12 cellular contexts compared by ENCODE assay signal in the genomic region with DNA sequence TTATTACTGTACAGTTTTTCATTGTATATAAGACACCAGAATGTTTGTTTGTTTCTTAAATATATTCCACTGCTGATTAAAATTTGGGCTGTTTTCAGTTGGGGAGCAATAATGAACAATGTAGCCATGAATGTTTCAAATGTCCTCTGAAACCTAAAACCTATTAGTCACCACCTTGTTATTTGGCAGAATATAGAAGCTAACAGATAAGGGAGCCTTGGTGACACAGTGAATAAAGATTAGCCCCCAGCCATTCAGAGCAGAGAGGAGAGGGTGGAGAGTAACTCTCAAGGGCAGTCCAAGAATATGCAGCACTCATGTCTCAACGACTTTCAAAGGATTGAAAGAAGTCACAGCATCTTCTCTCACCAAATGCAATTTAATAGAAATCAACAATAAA. TPM values are rescaled to one million over a fixed set of nuclear protein-coding genes. Genes with fewer than 3 reads are reported as not detected.
DNase-seq lines count a peak whose midpoint lies in the region; ATAC-seq and TF ChIP-seq lines count a peak whose summit lies in the region.
"Had no signal": no experiment of that assay in that cellular context is flagged by ENCODE, and none has a peak within 500 bp of the region (broad histone marks: within the 10 kb centered on the region; RNA-seq: fewer than 3 reads in every experiment).

No MANE protein-coding gene starts in this region.

- peaks cover 29% of the 10 kb centered on the region for H3K27me3 Mint-ChIP-seq in activated CD8-positive, alpha-beta T cell treated with anti-CD3 and anti-CD28 coated beads for 36 hours

- no peak for ATAC-seq in activated CD8-positive, alpha-beta T cell treated with anti-CD3 and anti-CD28 coated beads for 36 hours
- ATAC-seq in HG03108 (IDR thresholded peaks at IDR 0.05; ENCODE audit: unreplicated experiment) (no peak), HG03439 (IDR thresholded peaks at IDR 0.05; ENCODE audit: unreplicated experiment) (no peak)

- POLR2A ChIA-PET in activated CD8-positive, alpha-beta T cell treated with anti-CD3 and anti-CD28 coated beads for 36 hours (lab: Charles Lee): no interaction called here

- peaks cover 14% of the 10 kb centered on the region for H3K4me1 Mint-ChIP-seq in activated CD8-positive, alpha-beta T cell treated with anti-CD3 and anti-CD28 coated beads for 36 hours (ENCODE audit: low read depth)

- H3K4me3 Mint-ChIP-seq in activated CD8-positive, alpha-beta T cell treated with anti-CD3 and anti-CD28 coated beads for 36 hours: no peak overlapping the region
- H3K4me3 Mint-ChIP-seq: activated T-helper 1 cell treated with anti-CD3 and anti-CD28 coated beads, Interleukin-12 subunit alpha, Interleukin-12 subunit beta, Interleukin-2, Interleukin-4 antibody, amounts not matched to agents 30 ng/mL and 10 ng/mL and 1 ng/mL, durations not matched to agents 14 hours and 24 hours and 36 hours; naive B cell had no signal

- peak; percentile 42 for DNase-seq in ACHN
- DNase-seq in HuH-7 (ENCODE audit: low spot score): peak; percentile 6
- peak; percentile 77 for DNase-seq in amniotic stem cell (lab: John Stamatoyannopoulos, UW)
- peak; percentile 72 for DNase-seq in islet precursor cell
- no peak for DNase-seq in activated CD8-positive, alpha-beta T cell treated with anti-CD3 and anti-CD28 coated beads for 36 hours
- DNase-seq in activated CD4-positive, alpha-beta T cell treated with anti-CD3 and anti-CD28 coated beads for 48 hours: no peak
- DNase-seq: MV-4-11, naive B cell had no signal

- intact Hi-C loops in activated CD8-positive, alpha-beta T cell treated with anti-CD3 and anti-CD28 coated beads for 36 hours (cut with micrococcal nuclease): no loop called here

- CTCF ChIA-PET in activated CD8-positive, alpha-beta T cell treated with anti-CD3 and anti-CD28 coated beads for 36 hours (lab: Charles Lee): interaction anchor here (1.7 kb wide), 1 partner anchor 10 kb away, joined by 5 read pairs; no protein-coding TSS in a partner anchor

- H3K9me3 Mint-ChIP-seq in activated CD8-positive, alpha-beta T cell treated with anti-CD3 and anti-CD28 coated beads for 36 hours: no peaks in the 10 kb centered on the region
- H3K9me3 Mint-ChIP-seq: activated T-helper 1 cell treated with anti-CD3 and anti-CD28 coated beads, Interleukin-12 subunit alpha, Interleukin-12 subunit beta, Interleukin-2, Interleukin-4 antibody, amounts not matched to agents 30 ng/mL and 10 ng/mL and 1 ng/mL, durations not matched to agents 14 hours and 24 hours and 36 hours had no signal

- TF ChIP-seq CTCF in activated CD8-positive, alpha-beta T cell treated with anti-CD3 and anti-CD28 coated beads for 36 hours (IDR thresholded peaks at IDR 0.05): no peak

- H3K36me3 Mint-ChIP-seq in activated CD8-positive, alpha-beta T cell treated with anti-CD3 and anti-CD28 coated beads for 36 hours (ENCODE audit: low read depth): no peaks in the 10 kb centered on the region
- H3K36me3 Mint-ChIP-seq: naive B cell had no signal

- in situ Hi-C loops in ACHN (cut with HindIII; ENCODE audit: low pct_ligation_motif_present, low pct_unique_long_range_greater_than_20kb, low sequenced_read_pairs): no loop called here

- no peak overlapping the region for H3K27ac Mint-ChIP-seq in activated CD8-positive, alpha-beta T cell treated with anti-CD3 and anti-CD28 coated beads for 36 hours
- H3K27ac Mint-ChIP-seq: activated T-helper 1 cell treated with anti-CD3 and anti-CD28 coated beads, Interleukin-12 subunit alpha, Interleukin-12 subunit beta, Interleukin-2, Interleukin-4 antibody, amounts not matched to agents 30 ng/mL and 10 ng/mL and 1 ng/mL, durations not matched to agents 14 hours and 24 hours and 36 hours; naive B cell had no signal

RNA-seq across cellular contexts. Expression of a gene that starts 43.1 kb away (rescaled TPM):
- total RNA-seq in activated CD8-positive, alpha-beta T cell treated with anti-CD3 and anti-CD28 coated beads for 36 hours: under 1 TPM; 0.18 to 0.38 TPM
- total RNA-seq: T-helper 1 cell treated with Interleukin-12 subunit alpha and Interleukin-12 subunit beta and Interleukin-4 antibody, amounts not matched to agents 30 ng/mL and 1 ng/mL, for 36 hours had no signal

Comparison
In these comparisons a context has a peak if more than half of its experiments do, and no peak if none do; other contexts are left out.
1. DNase-seq: peak in ACHN (single experiment), HuH-7 (single experiment), amniotic stem cell (single experiment) and islet precursor cell (single experiment); none in activated CD8-positive, alpha-beta T cell treated with anti-CD3 and anti-CD28 coated beads for 36 hours (single experiment) and activated CD4-positive, alpha-beta T cell treated with anti-CD3 and anti-CD28 coated beads for 48 hours (single experiment).